13 cellular contexts compared by ENCODE assay signal in genomic region chr7:77887567-77887966, GRCh38.
DNase-seq lines count a peak whose midpoint lies in the region; ATAC-seq and TF ChIP-seq lines count a peak whose summit lies in the region.
"Had no signal": no experiment of that assay in that cellular context is flagged by ENCODE, and none has a peak within 500 bp of the region (broad histone marks: within the 10 kb centered on the region; RNA-seq: fewer than 3 reads in every experiment).

No MANE protein-coding gene starts in this region.

- no CpG with 5 or more reads among the region's 1 CpG for WGBS in IMR-90 (ENCODE audit: extremely low coverage in 2 of 2, insufficient read length in 1 of 2), 2 experiments
- no CpG with 5 or more reads among the region's 1 CpG for WGBS in H9 (ENCODE audit: extremely low coverage, insufficient read length, low lambda C conversion rate)

- no peaks in the 10 kb centered on the region for H3K36me3 ChIP-seq in IMR-90 (ENCODE audit: control insufficient read depth, insufficient read depth, low read length)
- no peaks in the 10 kb centered on the region for H3K36me3 ChIP-seq in mucosa of descending colon (ENCODE audit: low read depth)
- H3K36me3 ChIP-seq: transverse colon had no signal

- H3K79me1 ChIP-seq in IMR-90 (ENCODE audit: low read depth in 1 of 2, low read length in 2 of 2) (peaks cover 15 to 30% of the 10 kb centered on the region in 2 experiments), H9 (ENCODE audit: insufficient read depth, low read depth, low read length, poor library complexity, severe bottlenecking) (no peaks in the 10 kb centered on the region)

- H3K4me2 ChIP-seq in IMR-90 (ENCODE audit: low read depth, low read length) (peak overlapping the region; percentile 28; the same call in 1 of the 2 replicates), H9 (ENCODE audit: insufficient read depth, insufficient read length, low read length) (no peak overlapping the region)

- no peaks in the 10 kb centered on the region for H3K79me2 ChIP-seq in H9 (ENCODE audit: insufficient read depth, low read length)

- H4K8ac ChIP-seq in IMR-90 (ENCODE audit: low read depth in 2 of 2, low read length in 2 of 2): no peak overlapping the region
- no peak overlapping the region for H4K8ac ChIP-seq in H9 (replicated peaks; ENCODE audit: insufficient read length, low read depth, low read length)

- H4K5ac ChIP-seq in IMR-90 (ENCODE audit: low read depth, low read length) (no peak overlapping the region), H9 (ENCODE audit: insufficient read length, low read depth, low read length) (no peak overlapping the region)

- H3K4me1 ChIP-seq in IMR-90 (ENCODE audit: control insufficient read depth, insufficient read depth, low read length) (no peaks in the 10 kb centered on the region), mucosa of descending colon (ENCODE audit: low read depth) (no peaks in the 10 kb centered on the region), H9 (ENCODE audit: insufficient read depth, low read length) (no peaks in the 10 kb centered on the region)
- H3K4me1 ChIP-seq: transverse colon had no signal

- H3K4me3 Mint-ChIP-seq in H9: no peak overlapping the region

- intact Hi-C loops in IMR-90 (cut with micrococcal nuclease): no loop called here
- intact Hi-C loops in mucosa of descending colon (cut with DNase I, micrococcal nuclease): no loop called here
- intact Hi-C loops in dorsolateral prefrontal cortex (cut with DNase I): no loop called here

- no peaks in the 10 kb centered on the region for H3K9me3 ChIP-seq in IMR-90 (ENCODE audit: control insufficient read depth, insufficient read depth, low read length)
- no peaks in the 10 kb centered on the region for H3K9me3 ChIP-seq in mucosa of descending colon
- H3K9me3 ChIP-seq in H9 (ENCODE audit: control insufficient read depth, low read depth, low read length): no peaks in the 10 kb centered on the region
- H3K9me3 ChIP-seq: transverse colon had no signal

- H3K9me3 Mint-ChIP-seq in H9: no peaks in the 10 kb centered on the region; a peak in 1 of 5 replicates

- no peak overlapping the region for H2AK9ac ChIP-seq in IMR-90 (replicated peaks; ENCODE audit: low read depth, low read length, poor library complexity)

- H2BK120ac ChIP-seq in IMR-90 (ENCODE audit: low read depth, low read length) (no peak overlapping the region), H9 (ENCODE audit: low read depth, low read length, poor library complexity, severe bottlenecking) (no peak overlapping the region)

- H3K18ac ChIP-seq in IMR-90 (ENCODE audit: low read depth, low read length): no peak overlapping the region
- no peak overlapping the region for H3K18ac ChIP-seq in H9 (ENCODE audit: insufficient read length, low read depth, low read length)

- DNase-seq in EL (peak; percentile 70), IMR-90 (peak; percentile 87), dedifferentiated amniotic fluid mesenchymal stem cell (ENCODE audit: extremely low spot score) (peak; percentile 62), non-pigmented ciliary epithelial cell (ENCODE audit: low read depth) (peak; percentile 58), mucosa of descending colon (no peak), dorsolateral prefrontal cortex (no peak), H9 (no peak)
- DNase-seq: activated gamma-delta T cell; effector memory CD4-positive, alpha-beta T cell; kidney; posterior cingulate gyrus; transverse colon had no signal

- no peak for TF ChIP-seq POLR2A in IMR-90 (IDR thresholded peaks at IDR 0.05; ENCODE audit: low read depth, low read length)

- H3K27ac ChIP-seq in IMR-90 (ENCODE audit: insufficient read depth, low read length): no peak overlapping the region
- no peak overlapping the region for H3K27ac ChIP-seq in dorsolateral prefrontal cortex
- H3K27ac ChIP-seq in H9 (ENCODE audit: insufficient read length, low read depth, low read length): no peak overlapping the region
- H3K27ac ChIP-seq: transverse colon had no signal

- H3K14ac ChIP-seq in IMR-90 (replicated peaks; ENCODE audit: low read depth, low read length) (no peak overlapping the region), H9 (ENCODE audit: insufficient read depth, low read length) (no peak overlapping the region)

- H3K27me3 ChIP-seq in IMR-90 (ENCODE audit: control insufficient read depth, insufficient read depth, low read length): no peaks in the 10 kb centered on the region
- H3K27me3 ChIP-seq in dorsolateral prefrontal cortex: no peaks in the 10 kb centered on the region
- H3K27me3 ChIP-seq in H9 (ENCODE audit: insufficient read depth, low read length): no peaks in the 10 kb centered on the region
- H3K27me3 ChIP-seq: transverse colon had no signal

- H3K9ac ChIP-seq in IMR-90 (ENCODE audit: low read depth, low read length) (no peak overlapping the region), H9 (ENCODE audit: extremely low read depth, insufficient read length, low read length) (no peak overlapping the region)

- no peak overlapping the region for H2BK12ac ChIP-seq in H9 (ENCODE audit: insufficient read length, low read depth, low read length)

- BruUV-seq in IMR-90 (replicated peaks; lab: Mats Ljungman, UMichigan): no TSS peak

- POLR2A ChIA-PET in IMR-90 (lab: Charles Lee; ENCODE audit: unreplicated experiment): no interaction called here

- H4K91ac ChIP-seq in IMR-90 (ENCODE audit: insufficient read depth, low read depth, low read length): no peak overlapping the region
- H4K91ac ChIP-seq in H9 (ENCODE audit: insufficient read length, low read depth, low read length): no peak overlapping the region

- H2BK5ac ChIP-seq in IMR-90 (ENCODE audit: low read depth, low read length, poor library complexity, severe bottlenecking) (peak overlapping the region; percentile 65), H9 (ENCODE audit: insufficient read length, low read length) (no peak overlapping the region)

- H3K27ac Mint-ChIP-seq in H9: no peak overlapping the region

- H3K23me2 ChIP-seq in H9 (ENCODE audit: insufficient read length, low read depth, low read length, poor library complexity, severe bottlenecking): no peaks in the 10 kb centered on the region

- H2BK15ac ChIP-seq in IMR-90 (ENCODE audit: low read depth, low read length) (no peak overlapping the region), H9 (ENCODE audit: low read depth, low read length) (no peak overlapping the region)

- CTCF ChIA-PET in IMR-90 (lab: Yijun Ruan, JAX): no interaction called here

- TF ChIP-seq CTCF in IMR-90 (conservative IDR thresholded peaks at IDR 0.05; ENCODE audit: low read depth, low read length) (no peak), mucosa of descending colon (IDR thresholded peaks at IDR 0.05) (no peak), dorsolateral prefrontal cortex (IDR thresholded peaks at IDR 0.05 in 54 of 56, conservative IDR thresholded peaks at IDR 0.05 in 2 of 56; ENCODE audit: low read depth in 1 of 56, partially characterized antibody in 56 of 56) (no peak), H9 (conservative IDR thresholded peaks at IDR 0.05) (no peak)

- no peaks in the 10 kb centered on the region for H3K9me1 ChIP-seq in IMR-90 (ENCODE audit: insufficient read depth, low read length)

- H2AK5ac ChIP-seq in IMR-90 (ENCODE audit: low read depth, low read length): no peak overlapping the region
- H2AK5ac ChIP-seq in H9 (ENCODE audit: insufficient read length, low read length): no peak overlapping the region

- H3K4me3 ChIP-seq in IMR-90 (ENCODE audit: insufficient read depth, low read depth, low read length) (no peak overlapping the region), mucosa of descending colon (no peak overlapping the region), dorsolateral prefrontal cortex (no peak overlapping the region)
- H3K4me3 ChIP-seq: transverse colon had no signal

- H3K27me3 Mint-ChIP-seq in H9 (ENCODE audit: low read depth): no peaks in the 10 kb centered on the region

- H3K4ac ChIP-seq in IMR-90 (ENCODE audit: low read depth, low read length) (no peak overlapping the region), H9 (ENCODE audit: low read depth, low read length) (no peak overlapping the region)

- peaks cover 0 to 4% of the 10 kb centered on the region in 2 experiments; a peak in 2 of 4 replicates for H3K4me1 Mint-ChIP-seq in H9

- H4K20me1 ChIP-seq in IMR-90 (ENCODE audit: insufficient read depth, low read length) (no peaks in the 10 kb centered on the region), H9 (ENCODE audit: control insufficient read depth, insufficient read depth, insufficient read length) (no peaks in the 10 kb centered on the region)

- H2AFZ ChIP-seq in IMR-90 (replicated peaks; ENCODE audit: low read length, poor library complexity) (no peak overlapping the region), H9 (ENCODE audit: low read length) (no peak overlapping the region)

- H2BK20ac ChIP-seq in IMR-90 (ENCODE audit: low read depth, low read length) (no peak overlapping the region), H9 (ENCODE audit: low read depth, low read length, poor library complexity, severe bottlenecking) (no peak overlapping the region)

- dilution Hi-C loops in IMR-90 (cut with HindIII; ENCODE audit: low sequenced_read_pairs, unreplicated experiment): no loop called here

- peak; percentile 92 for ATAC-seq in IMR-90 (ENCODE audit: low read depth)
- ATAC-seq in GM19455 (IDR thresholded peaks at IDR 0.05; ENCODE audit: unreplicated experiment): no peak
- ATAC-seq in mucosa of descending colon: no peak

- in situ Hi-C loops in IMR-90 (cut with MboI; ENCODE audit: low sequenced_read_pairs): no loop called here

- no peak for TF ChIP-seq RAD21 in IMR-90 (IDR thresholded peaks at IDR 0.05; ENCODE audit: low read length)

- no peak overlapping the region for H3K56ac ChIP-seq in IMR-90 (ENCODE audit: extremely low read depth, insufficient read depth, low read length)
- no peak overlapping the region for H3K56ac ChIP-seq in H9 (ENCODE audit: insufficient read length, low read depth, low read length)

- no peaks in the 10 kb centered on the region for H3K36me3 Mint-ChIP-seq in H9 (ENCODE audit: insufficient read depth in 1 of 3, low read depth in 3 of 3)

- H3T11ph ChIP-seq in H9 (ENCODE audit: low read length): no peak overlapping the region

- H3K23ac ChIP-seq in IMR-90 (ENCODE audit: low read depth, low read length) (no peak overlapping the region), H9 (ENCODE audit: insufficient read length, low read depth, low read length) (no peak overlapping the region)

TF ChIP-seq in IMR-90, 13 proteins besides CTCF, POLR2A, EP300 and RAD21:
- no peak for TF ChIP-seq BHLHE40 (IDR thresholded peaks at IDR 0.05; ENCODE audit: low read depth, low read length)
- TF ChIP-seq NFE2L2 (IDR thresholded peaks at IDR 0.05; ENCODE audit: low read depth, low read length): peak; percentile 73
- TF ChIP-seq MXI1 (IDR thresholded peaks at IDR 0.05; ENCODE audit: borderline replicate concordance, low read depth, low read length): no peak
- TF ChIP-seq FOS (IDR thresholded peaks at IDR 0.05; ENCODE audit: low read depth, low read length): peak; percentile 69
- TF ChIP-seq CEBPB (IDR thresholded peaks at IDR 0.05; ENCODE audit: low read depth, low read length): peak; percentile 42
- TF ChIP-seq MAFK (IDR thresholded peaks at IDR 0.05; ENCODE audit: low read depth, low read length): peak; percentile 58

Comparison
In these comparisons a context has a peak if more than half of its experiments do, and no peak if none do; other contexts are left out.
1. DNase-seq: peak in EL (single experiment), IMR-90 (single experiment), dedifferentiated amniotic fluid mesenchymal stem cell (single experiment) and non-pigmented ciliary epithelial cell (single experiment); none in mucosa of descending colon (0 of 3), dorsolateral prefrontal cortex (0 of 10) and H9 (single experiment).